ENCODE assay signal across 1 cellular context in genomic region chr20:16035576-16035975, GRCh38.
TF ChIP-seq lines count a peak whose summit lies in the region.

No MANE protein-coding gene starts in this region.

TF ChIP-seq in WTC11, 78 proteins besides CTCF, POLR2A, EP300 and RAD21 (continued from another document):
- TF ChIP-seq USF1 (CRISPR knock-in tag; IDR thresholded peaks at IDR 0.05) (no peak), CREM (CRISPR knock-in tag; IDR thresholded peaks at IDR 0.05) (no peak)
